19 cellular contexts compared by ENCODE assay signal in genomic region chr10:6040205-6040604, GRCh38. TPM values are rescaled to one million over a fixed set of nuclear protein-coding genes. Genes with fewer than 3 reads are reported as not detected.
A peak's percentile ranks its signal among the peaks of the same experiment; 100 is the strongest.
DNase-seq lines count a peak whose midpoint lies in the region; ATAC-seq and TF ChIP-seq lines count a peak whose summit lies in the region.
"Had no signal": no experiment of that assay in that cellular context is flagged by ENCODE, and none has a peak within 500 bp of the region (broad histone marks: within the 10 kb centered on the region; RNA-seq: fewer than 3 reads in every experiment).

No MANE protein-coding gene starts in this region.

- peaks cover 99% of the 10 kb centered on the region for H3K36me3 Mint-ChIP-seq in activated T-cell treated with anti-CD3 and anti-CD28 coated beads, Interleukin-2, amount 50 U/mL, for 24 hours (ENCODE audit: low read depth)
- peaks cover 63% of the 10 kb centered on the region for H3K36me3 Mint-ChIP-seq in natural killer cell treated with Interleukin-12 subunit alpha and Interleukin-12 subunit beta and Interleukin-15 and Interleukin-18, amount 100 ng/mL, for 72 hours
- H3K36me3 Mint-ChIP-seq in natural killer cell: peaks cover 12% of the 10 kb centered on the region
- peaks cover 89% of the 10 kb centered on the region for H3K36me3 Mint-ChIP-seq in activated CD4-positive, alpha-beta memory T cell treated with anti-CD3 and anti-CD28 coated beads, Interleukin-2, amount 10 ng/mL, durations not matched to agents 7 days and 5 days (ENCODE audit: low read depth)

- H3K4me1 Mint-ChIP-seq in activated T-cell treated with anti-CD3 and anti-CD28 coated beads, Interleukin-2, amount 50 U/mL, for 24 hours (ENCODE audit: low read depth): peaks cover 92% of the 10 kb centered on the region
- H3K4me1 Mint-ChIP-seq in natural killer cell treated with Interleukin-12 subunit alpha and Interleukin-12 subunit beta and Interleukin-15 and Interleukin-18, amount 100 ng/mL, for 72 hours (ENCODE audit: low read depth in 2 of 2): peaks cover 73 to 75% of the 10 kb centered on the region in 2 donors
- peaks cover 22 to 35% of the 10 kb centered on the region in 2 donors for H3K4me1 Mint-ChIP-seq in natural killer cell
- H3K4me1 Mint-ChIP-seq in activated CD4-positive, alpha-beta memory T cell treated with anti-CD3 and anti-CD28 coated beads, Interleukin-2, amount 10 ng/mL, durations not matched to agents 7 days and 5 days: peaks cover 89% of the 10 kb centered on the region

- peak overlapping the region; percentile 89 for H3K27ac Mint-ChIP-seq in activated T-cell treated with anti-CD3 and anti-CD28 coated beads, Interleukin-2, amount 50 U/mL, for 24 hours
- H3K27ac Mint-ChIP-seq in natural killer cell treated with Interleukin-12 subunit alpha and Interleukin-12 subunit beta and Interleukin-15 and Interleukin-18, amount 100 ng/mL, for 72 hours: peak overlapping the region; percentile 97 to 98
- H3K27ac Mint-ChIP-seq in natural killer cell: no peak overlapping the region
- H3K27ac Mint-ChIP-seq in activated CD4-positive, alpha-beta memory T cell treated with anti-CD3 and anti-CD28 coated beads, Interleukin-2, amount 10 ng/mL, durations not matched to agents 7 days and 5 days: peak overlapping the region; percentile 47

- H3K9me3 Mint-ChIP-seq in activated T-cell treated with anti-CD3 and anti-CD28 coated beads, Interleukin-2, amount 50 U/mL, for 24 hours: no peaks in the 10 kb centered on the region
- no peaks in the 10 kb centered on the region for H3K9me3 Mint-ChIP-seq in natural killer cell treated with Interleukin-12 subunit alpha and Interleukin-12 subunit beta and Interleukin-15 and Interleukin-18, amount 100 ng/mL, for 72 hours
- no peaks in the 10 kb centered on the region for H3K9me3 Mint-ChIP-seq in natural killer cell
- no peaks in the 10 kb centered on the region for H3K9me3 Mint-ChIP-seq in activated CD4-positive, alpha-beta memory T cell treated with anti-CD3 and anti-CD28 coated beads, Interleukin-2, amount 10 ng/mL, durations not matched to agents 7 days and 5 days

- no peak for ATAC-seq in natural killer cell treated with Interleukin-12 subunit alpha and Interleukin-12 subunit beta and Interleukin-15 and Interleukin-18, amount 100 ng/mL, for 72 hours
- ATAC-seq in natural killer cell: no peak
- no peak for ATAC-seq in GM21529 (IDR thresholded peaks at IDR 0.05; ENCODE audit: unreplicated experiment)
- ATAC-seq in HG03159 (IDR thresholded peaks at IDR 0.05; ENCODE audit: unreplicated experiment): no peak
- ATAC-seq: PC-3 had no signal

- no peak for DNase-seq in activated T-cell treated with anti-CD3 and anti-CD28 coated beads, Interleukin-2, amount 50 U/mL, for 24 hours
- DNase-seq in activated T-cell treated with anti-CD3 and anti-CD28 coated beads, Interleukin-2, amount 50 U/mL, for 48 hours: no peak
- no peak for DNase-seq in natural killer cell treated with Interleukin-12 subunit alpha and Interleukin-12 subunit beta and Interleukin-15 and Interleukin-18, amount 100 ng/mL, for 72 hours (ENCODE audit: low spot score)
- DNase-seq in natural killer cell: no peak
- no peak for DNase-seq in activated CD4-positive, alpha-beta memory T cell treated with anti-CD3 and anti-CD28 coated beads, Interleukin-2, amount 10 ng/mL, durations not matched to agents 7 days and 5 days
- DNase-seq: Caco-2; CD4-positive, alpha-beta memory T cell; GM23248; H7; IMR-90; MM.1S; NCI-H2029; NCI-H446; NCI-H524 treated with DMSO at 0.1 percent for 48 hours; NCI-H774; PC-3 had no signal

- H3K4me3 Mint-ChIP-seq in activated T-cell treated with anti-CD3 and anti-CD28 coated beads, Interleukin-2, amount 50 U/mL, for 24 hours: no peak overlapping the region
- H3K4me3 Mint-ChIP-seq in natural killer cell treated with Interleukin-12 subunit alpha and Interleukin-12 subunit beta and Interleukin-15 and Interleukin-18, amount 100 ng/mL, for 72 hours: peak overlapping the region; percentile 52
- no peak overlapping the region for H3K4me3 Mint-ChIP-seq in natural killer cell
- no peak overlapping the region for H3K4me3 Mint-ChIP-seq in activated CD4-positive, alpha-beta memory T cell treated with anti-CD3 and anti-CD28 coated beads, Interleukin-2, amount 10 ng/mL, durations not matched to agents 7 days and 5 days

- POLR2A ChIA-PET in activated CD4-positive, alpha-beta memory T cell treated with anti-CD3 and anti-CD28 coated beads, Interleukin-2, amount 10 ng/mL, durations not matched to agents 7 days and 5 days (lab: Charles Lee): interaction anchor here (0.5 to 6.5 kb wide), 4 partner anchors 11 to 150 kb away, joined by 3 to 90 read pairs (median 4); partner anchors contain the start of gene FBH1

- CTCF ChIA-PET in activated CD4-positive, alpha-beta memory T cell treated with anti-CD3 and anti-CD28 coated beads, Interleukin-2, amount 10 ng/mL, durations not matched to agents 7 days and 5 days (lab: Charles Lee): interaction anchor here (0.9 to 1.4 kb wide), 2 partner anchors 47 to 133 kb away, joined by 3 to 5 read pairs; no protein-coding TSS in a partner anchor

- intact Hi-C loops in natural killer cell (cut with micrococcal nuclease): no loop called here

- TF ChIP-seq CTCF in natural killer cell (IDR thresholded peaks at IDR 0.05): no peak

- H3K27me3 Mint-ChIP-seq in activated T-cell treated with anti-CD3 and anti-CD28 coated beads, Interleukin-2, amount 50 U/mL, for 24 hours: no peaks in the 10 kb centered on the region
- H3K27me3 Mint-ChIP-seq in natural killer cell treated with Interleukin-12 subunit alpha and Interleukin-12 subunit beta and Interleukin-15 and Interleukin-18, amount 100 ng/mL, for 72 hours: no peaks in the 10 kb centered on the region
- H3K27me3 Mint-ChIP-seq in natural killer cell (ENCODE audit: low read depth in 2 of 2): peaks cover 9 to 35% of the 10 kb centered on the region in 2 donors
- no peaks in the 10 kb centered on the region for H3K27me3 Mint-ChIP-seq in activated CD4-positive, alpha-beta memory T cell treated with anti-CD3 and anti-CD28 coated beads, Interleukin-2, amount 10 ng/mL, durations not matched to agents 7 days and 5 days
- H3K27me3 Mint-ChIP-seq: CD4-positive, alpha-beta memory T cell had no signal

RNA-seq across cellular contexts. Expression of gene IL2RA, which starts 22.0 kb away (rescaled TPM):
- 1,000 to 10,000 TPM; 1,064 to 1,187 TPM for total RNA-seq in natural killer cell treated with Interleukin-12 subunit alpha and Interleukin-12 subunit beta and Interleukin-15 and Interleukin-18, amount 100 ng/mL, for 72 hours
- total RNA-seq in natural killer cell: 10 to 100 TPM in 1 of 3 donors, 1 to 10 TPM in 2; 3.4 to 11.2 (median 3.7) TPM
- total RNA-seq in activated CD4-positive, alpha-beta memory T cell treated with anti-CD3 and anti-CD28 coated beads, Interleukin-2, amount 10 ng/mL, durations not matched to agents 7 days and 5 days: 100 to 1,000 TPM; 437 to 446 TPM
- total RNA-seq: A172, Caco-2, GM23248, H7, IMR-90, PC-3 had no signal

RNA-seq across cellular contexts. Expression of gene RBM17, which starts 48.6 kb away (rescaled TPM):
- total RNA-seq in natural killer cell treated with Interleukin-12 subunit alpha and Interleukin-12 subunit beta and Interleukin-15 and Interleukin-18, amount 100 ng/mL, for 72 hours: 100 to 1,000 TPM; 195 to 294 TPM
- 100 to 1,000 TPM; 120 to 147 (median 147) TPM for total RNA-seq in natural killer cell
- 100 to 1,000 TPM; 155 to 157 TPM for total RNA-seq in activated CD4-positive, alpha-beta memory T cell treated with anti-CD3 and anti-CD28 coated beads, Interleukin-2, amount 10 ng/mL, durations not matched to agents 7 days and 5 days

Comparison
In these comparisons a context has a peak if more than half of its experiments do, and no peak if none do; other contexts are left out.
1. H3K27ac Mint-ChIP-seq: peak in activated T-cell treated with anti-CD3 and anti-CD28 coated beads, Interleukin-2, amount 50 U/mL, for 24 hours (single experiment), natural killer cell treated with Interleukin-12 subunit alpha and Interleukin-12 subunit beta and Interleukin-15 and Interleukin-18, amount 100 ng/mL, for 72 hours (2 of 2) and activated CD4-positive, alpha-beta memory T cell treated with anti-CD3 and anti-CD28 coated beads, Interleukin-2, amount 10 ng/mL, durations not matched to agents 7 days and 5 days (single experiment); none in natural killer cell (0 of 2).
2. RNA of gene IL2RA, which starts 22.0 kb away (total RNA-seq): 1,064 to 1,187 TPM in natural killer cell treated with Interleukin-12 subunit alpha and Interleukin-12 subunit beta and Interleukin-15 and Interleukin-18, amount 100 ng/mL, for 72 hours and 437 to 446 TPM in activated CD4-positive, alpha-beta memory T cell treated with anti-CD3 and anti-CD28 coated beads, Interleukin-2, amount 10 ng/mL, durations not matched to agents 7 days and 5 days; 3.4 to 11.2 TPM in natural killer cell; every median in the first group is over 10 times any median in the second.